In the genomic region with DNA sequence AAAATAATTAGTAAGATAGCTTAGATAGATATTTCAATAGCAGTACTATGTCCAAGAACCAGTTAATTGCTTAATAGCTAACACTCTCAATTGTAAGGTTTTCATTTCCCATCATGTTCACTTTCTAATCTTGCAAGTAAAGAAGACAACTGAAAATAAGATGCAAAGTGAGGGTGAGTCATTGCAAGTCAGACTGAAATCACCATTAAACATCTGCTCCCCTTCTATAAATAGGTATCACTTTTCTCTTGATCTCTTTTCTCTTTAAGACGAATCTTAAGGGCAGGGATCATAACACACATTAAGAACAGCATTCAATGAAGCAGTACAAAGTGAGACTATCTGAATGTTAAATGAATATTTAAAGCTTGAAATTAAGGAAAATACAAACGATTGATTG, we compare ENCODE assay signal across 12 cellular contexts. TPM values are rescaled to one million over a fixed set of nuclear protein-coding genes. Genes with fewer than 3 reads are reported as not detected.
DNase-seq lines count a peak whose midpoint lies in the region; ATAC-seq and TF ChIP-seq lines count a peak whose summit lies in the region.
"Had no signal": no experiment of that assay in that cellular context is flagged by ENCODE, and none has a peak within 500 bp of the region (broad histone marks: within the 10 kb centered on the region; RNA-seq: fewer than 3 reads in every experiment).

No MANE protein-coding gene starts in this region.

- H3K4me3 ChIP-seq in OCI-LY3 (ENCODE audit: low read length) (peak overlapping the region; percentile 62), colonic mucosa (no peak overlapping the region), left lung (no peak overlapping the region), neuronal stem cell (ENCODE audit: low read length in 2 of 2) (no peak overlapping the region)
- H3K4me3 ChIP-seq: upper lobe of right lung had no signal

- no peaks in the 10 kb centered on the region for H3K27me3 ChIP-seq in OCI-LY3 (ENCODE audit: low read depth, low read length)
- H3K27me3 ChIP-seq in colonic mucosa: no peaks in the 10 kb centered on the region
- H3K27me3 ChIP-seq in left lung: no peaks in the 10 kb centered on the region
- H3K27me3 ChIP-seq in neuronal stem cell (ENCODE audit: control insufficient read depth in 3 of 3, insufficient read depth in 3 of 3, low read depth in 1 of 3, low read length in 3 of 3): no peaks in the 10 kb centered on the region
- H3K27me3 ChIP-seq: foreskin keratinocyte, upper lobe of right lung had no signal

- no peak overlapping the region for H3K23ac ChIP-seq in neuronal stem cell (ENCODE audit: low read depth, low read length, poor library complexity)

- intact Hi-C loops in colonic mucosa (cut with DNase I) (no loop called here), left lung (cut with DNase I) (no loop called here)

- peak overlapping the region; percentile 47; the same call in 1 of the 2 replicates for H3K9ac ChIP-seq in OCI-LY3 (ENCODE audit: low read length)
- no peak overlapping the region for H3K9ac ChIP-seq in colonic mucosa (ENCODE audit: low read depth in 2 of 2, low read length in 2 of 2)
- H3K9ac ChIP-seq in neuronal stem cell (ENCODE audit: low read depth, low read length, poor library complexity): no peak overlapping the region

- DNase-seq in GM10266 (ENCODE audit: extremely low spot score) (peak; percentile 72), fibroblast of peridontal ligament (ENCODE audit: extremely low read depth) (peak; percentile 60), colonic mucosa (no peak), left lung (no peak), neuronal stem cell (ENCODE audit: low spot score) (no peak)
- DNase-seq: activated effector memory CD4-positive, alpha-beta T cell treated with anti-CD3 and anti-CD28 coated beads, Interleukin-2, amount 50 U/mL, for 16 hours; SHP77; upper lobe of right lung had no signal

- no peak overlapping the region for H2AFZ ChIP-seq in OCI-LY3 (ENCODE audit: low read depth, low read length)
- H2AFZ ChIP-seq in neuronal stem cell (ENCODE audit: low read length): no peak overlapping the region

- no peak overlapping the region for H4K91ac ChIP-seq in neuronal stem cell (ENCODE audit: low read depth, low read length, poor library complexity)

- H3K4me1 ChIP-seq in OCI-LY3 (ENCODE audit: low read length): peaks cover 64% of the 10 kb centered on the region
- H3K4me1 ChIP-seq in colonic mucosa: no peaks in the 10 kb centered on the region
- H3K4me1 ChIP-seq in left lung: no peaks in the 10 kb centered on the region
- no peaks in the 10 kb centered on the region for H3K4me1 ChIP-seq in neuronal stem cell (ENCODE audit: control insufficient read depth in 2 of 2, insufficient read depth in 1 of 2, low read depth in 1 of 2, low read length in 2 of 2)
- H3K4me1 ChIP-seq: upper lobe of right lung had no signal

- H3K27ac ChIP-seq in OCI-LY3 (ENCODE audit: low read length): peak overlapping the region; percentile 93
- H3K27ac ChIP-seq in colonic mucosa: no peak overlapping the region
- no peak overlapping the region for H3K27ac ChIP-seq in left lung
- H3K27ac ChIP-seq in neuronal stem cell (replicated peaks; ENCODE audit: low read length): no peak overlapping the region
- H3K27ac ChIP-seq: foreskin keratinocyte, upper lobe of right lung had no signal

- H2BK12ac ChIP-seq in neuronal stem cell (ENCODE audit: low read length): no peak overlapping the region

- no peak overlapping the region for H2BK5ac ChIP-seq in neuronal stem cell (ENCODE audit: low read length)

- no peak overlapping the region for H2BK15ac ChIP-seq in neuronal stem cell (ENCODE audit: low read length)

- no peak overlapping the region for H3K14ac ChIP-seq in neuronal stem cell (ENCODE audit: low read length)

- H3K4ac ChIP-seq in neuronal stem cell (ENCODE audit: low read length): no peak overlapping the region

- TF ChIP-seq CTCF in GM10266 (IDR thresholded peaks at IDR 0.05; ENCODE audit: control insufficient read depth, insufficient read depth, low read depth, missing control alignments) (no peak), OCI-LY3 (IDR thresholded peaks at IDR 0.05; ENCODE audit: low read depth, low read length) (no peak), colonic mucosa (IDR thresholded peaks at IDR 0.05) (no peak), left lung (IDR thresholded peaks at IDR 0.05) (no peak)

- H2AK5ac ChIP-seq in neuronal stem cell (ENCODE audit: low read depth, low read length): no peak overlapping the region

- H3K79me1 ChIP-seq in neuronal stem cell (ENCODE audit: low read depth, low read length): no peaks in the 10 kb centered on the region

- peak; percentile 69 for ATAC-seq in GM21381 (IDR thresholded peaks at IDR 0.05; ENCODE audit: unreplicated experiment)
- ATAC-seq in left lung: no peak
- no peak for ATAC-seq in GM19397 (IDR thresholded peaks at IDR 0.05; ENCODE audit: unreplicated experiment)
- ATAC-seq: foreskin keratinocyte, upper lobe of right lung had no signal

- no peak overlapping the region for H2BK120ac ChIP-seq in neuronal stem cell (ENCODE audit: low read depth, low read length)

- no peak overlapping the region for H3K18ac ChIP-seq in neuronal stem cell (ENCODE audit: low read length)

- WGBS in neuronal stem cell (ENCODE audit: extremely low coverage in 2 of 2, insufficient read length in 2 of 2, insufficient replicate concordance in 1 of 2), 2 donors: no CpG with 5 or more reads among the region's 2 CpGs

- H3K36me3 ChIP-seq in OCI-LY3 (replicated peaks; ENCODE audit: low read depth, low read length) (peaks cover 76% of the 10 kb centered on the region), colonic mucosa (peaks cover 29% of the 10 kb centered on the region), left lung (peaks cover 7 to 100% of the 10 kb centered on the region in 2 donors), neuronal stem cell (replicated peaks in 1 of 2; ENCODE audit: control insufficient read depth in 2 of 2, insufficient read depth in 2 of 2, low read length in 2 of 2) (peaks cover 50 to 100% of the 10 kb centered on the region in 2 donors)

- H3K9me3 ChIP-seq in OCI-LY3 (ENCODE audit: insufficient read depth, low read length) (no peaks in the 10 kb centered on the region), colonic mucosa (no peaks in the 10 kb centered on the region), left lung (no peaks in the 10 kb centered on the region), neuronal stem cell (replicated peaks in 1 of 2; ENCODE audit: control insufficient read depth in 2 of 2, insufficient read depth in 1 of 2, low read depth in 1 of 2, low read length in 2 of 2) (no peaks in the 10 kb centered on the region)
- H3K9me3 ChIP-seq: upper lobe of right lung had no signal

- H4K20me1 ChIP-seq in OCI-LY3 (ENCODE audit: insufficient read depth, low read length): peaks cover 13% of the 10 kb centered on the region

- peaks cover 34% of the 10 kb centered on the region for H3K79me2 ChIP-seq in OCI-LY3 (ENCODE audit: low read length)

- no peak overlapping the region for H4K8ac ChIP-seq in neuronal stem cell (ENCODE audit: low read depth, low read length)

- H3K4me2 ChIP-seq in OCI-LY3 (ENCODE audit: low read length) (peak overlapping the region; percentile 87), neuronal stem cell (ENCODE audit: insufficient read depth, low read length, poor library complexity, severe bottlenecking) (no peak overlapping the region)

RNA-seq across cellular contexts. Expression of gene UBR4, which starts 40.4 kb away (rescaled TPM):
- 100 to 1,000 TPM in 1 of 2 donors, 10 to 100 TPM in 1; 97.7 to 114 TPM for total RNA-seq in colonic mucosa
- total RNA-seq in left lung: 100 to 1,000 TPM in 1 of 2 donors, 10 to 100 TPM in 1; 95.9 to 130 TPM
- 32.1 TPM for polyA plus RNA-seq in neuronal stem cell (2013, experiment 1 of 2)
- 32.4 TPM for polyA plus RNA-seq in neuronal stem cell (2013, experiment 2 of 2)

Comparison
In these comparisons a context has a peak if more than half of its experiments do, and no peak if none do; other contexts are left out.
1. DNase-seq: peak in GM10266 (single experiment) and fibroblast of peridontal ligament (single experiment); none in colonic mucosa (single experiment), left lung (0 of 2) and neuronal stem cell (single experiment).